ENCODE assay signal across 25 cellular contexts in genomic region chr14:89794096-89794495, GRCh38.
DNase-seq lines count a peak whose midpoint lies in the region; ATAC-seq and TF ChIP-seq lines count a peak whose summit lies in the region.
"Had no signal": no experiment of that assay in that cellular context is flagged by ENCODE, and none has a peak within 500 bp of the region (broad histone marks: within the 10 kb centered on the region; RNA-seq: fewer than 3 reads in every experiment).

No MANE protein-coding gene starts in this region.

- ATAC-seq in heart left ventricle (peak in 3 of 4 donors; percentile 50 to 65 (median 62)), upper lobe of left lung (ENCODE audit: low FRiP score in 2 of 2) (peak; percentile 40 to 77)
- ATAC-seq: activated CD8-positive, alpha-beta memory T cell treated with anti-CD3 and anti-CD28 coated beads, Interleukin-2, amount 10 ng/mL, durations not matched to agents 7 days and 5 days; activated T-cell treated with anti-CD3 and anti-CD28 coated beads, Interleukin-2, amount 50 U/mL, for 4 hours; CD8-positive, alpha-beta T cell; left lobe of liver; stimulated activated naive B cell treated with anti-CD40 and anti-IgM and Interleukin-4, amounts not matched to agents 10 μg/mL and 1 μg/mL and 100 μg/mL, for 72 hours had no signal

- H3K79me2 ChIP-seq in osteoblast (ENCODE audit: insufficient read depth, low read length) = no peaks in the 10 kb centered on the region

- H2AFZ ChIP-seq in osteoblast (ENCODE audit: low read length) = no peak overlapping the region

- no peaks in the 10 kb centered on the region for H4K20me1 ChIP-seq in osteoblast (ENCODE audit: insufficient read depth, low read length)

- H3K9me3 ChIP-seq in adrenal gland (replicated peaks in 1 of 3) (no peaks in the 10 kb centered on the region), heart left ventricle (no peaks in the 10 kb centered on the region), osteoblast (ENCODE audit: low read depth, low read length) (no peaks in the 10 kb centered on the region), upper lobe of left lung (no peaks in the 10 kb centered on the region)
- H3K9me3 ChIP-seq: BE2C, prostate gland had no signal

- whole genome bisulfite sequencing in adrenal gland, 4 donors = 27 to 46% (median 39%) methylated on average over 3 of the region's 3 CpGs
- WGBS in heart left ventricle, 4 donors = 56 to 72% (median 59%) methylated on average over 3 of the region's 3 CpGs
- 61 to 62% methylated on average over 3 of the region's 3 CpGs for WGBS in upper lobe of left lung, 2 donors

- TF ChIP-seq CTCF in adrenal gland (IDR thresholded peaks at IDR 0.05) (no peak), heart left ventricle (IDR thresholded peaks at IDR 0.05) (no peak), osteoblast (IDR thresholded peaks at IDR 0.05; ENCODE audit: extremely low read depth, low read depth, low read length) (no peak), upper lobe of left lung (IDR thresholded peaks at IDR 0.05) (no peak)

- TF ChIP-seq POLR2A in adrenal gland (IDR thresholded peaks at IDR 0.05) (no peak), heart left ventricle (IDR thresholded peaks at IDR 0.05) (no peak), upper lobe of left lung (IDR thresholded peaks at IDR 0.05) (no peak)

- H3K36me3 ChIP-seq in adrenal gland (replicated peaks in 1 of 2) (no peaks in the 10 kb centered on the region), heart left ventricle (no peaks in the 10 kb centered on the region), osteoblast (ENCODE audit: insufficient read depth, low read length) (no peaks in the 10 kb centered on the region), upper lobe of left lung (no peaks in the 10 kb centered on the region)
- H3K36me3 ChIP-seq: BE2C, prostate gland had no signal

- no peak overlapping the region for H3K4me3 ChIP-seq in adrenal gland
- H3K4me3 ChIP-seq in heart left ventricle = no peak overlapping the region
- H3K4me3 ChIP-seq in osteoblast (ENCODE audit: insufficient read depth, low read length) = no peak overlapping the region
- no peak overlapping the region for H3K4me3 ChIP-seq in upper lobe of left lung
- H3K4me3 ChIP-seq: prostate gland, SK-N-MC, skin epidermis had no signal

- peak; percentile 33 to 85 (median 61) for DNase-seq in adrenal gland
- DNase-seq in heart left ventricle = peak in 3 of 5 donors; percentile 41 to 79 (median 62)
- DNase-seq in osteoblast (ENCODE audit: insufficient read length, low spot score, missing footprints) = peak; percentile 6
- DNase-seq in upper lobe of left lung = no peak
- no peak for DNase-seq in stimulated activated CD4-positive, alpha-beta T cell treated with anti-CD3 and anti-CD28 coated beads, Interleukin-4, amount 100 ng/mL, for 4 hours
- DNase-seq in activated gamma-delta T cell (lab: John Stamatoyannopoulos, UW) = no peak
- DNase-seq in NCI-H510A (lab: John Stamatoyannopoulos, UW) = no peak
- DNase-seq: ACHN; activated CD4-positive, CD25-positive, alpha-beta regulatory T cell; activated CD8-positive, alpha-beta memory T cell treated with anti-CD3 and anti-CD28 coated beads, Interleukin-2, amount 10 ng/mL, durations not matched to agents 7 days and 5 days; activated T-cell treated with anti-CD3 and anti-CD28 coated beads, Interleukin-2, amount 50 U/mL, for 4 hours; BE2C; CD8-positive, alpha-beta T cell; dermis blood vessel endothelial cell; endodermal cell; MM.1S; NCI-H1105 treated with DMSO at 0.1 percent for 48 hours; NCI-H2029; NCI-H526 treated with DMSO at 0.1 percent for 48 hours; NK-92 treated with Interleukin-12 subunit alpha and Interleukin-12 subunit beta, amount 100 ng/mL, for 24 hours; stimulated activated naive B cell treated with anti-CD40 and anti-IgM and Interleukin-4, amounts not matched to agents 10 μg/mL and 1 μg/mL and 100 μg/mL, for 72 hours had no signal

- H3K4me1 ChIP-seq in adrenal gland (replicated peaks in 1 of 2) (peaks cover 3 to 5% of the 10 kb centered on the region in 2 donors), heart left ventricle (peaks cover 0 to 8% (median 0%) of the 10 kb centered on the region in 12 donors), osteoblast (ENCODE audit: insufficient read depth, low read length) (peaks cover 10% of the 10 kb centered on the region), upper lobe of left lung (peaks cover 0 to 3% (median 0%) of the 10 kb centered on the region in 4 donors)
- H3K4me1 ChIP-seq: BE2C, prostate gland had no signal

- no peak for TF ChIP-seq EP300 in upper lobe of left lung (IDR thresholded peaks at IDR 0.05)

- H3K27me3 ChIP-seq in adrenal gland (no peaks in the 10 kb centered on the region), heart left ventricle (no peaks in the 10 kb centered on the region), osteoblast (ENCODE audit: insufficient read depth, low read length) (no peaks in the 10 kb centered on the region), upper lobe of left lung (no peaks in the 10 kb centered on the region)
- H3K27me3 ChIP-seq: BE2C had no signal

- H3K4me2 ChIP-seq in osteoblast (ENCODE audit: insufficient read depth, low read length) = no peak overlapping the region

- intact Hi-C loops in adrenal gland (cut with DNase I) (no loop called here), heart left ventricle (cut with DNase I) (no loop called here)

- H3K27ac ChIP-seq in adrenal gland (no peak overlapping the region), heart left ventricle (peak overlapping the region in 3 of 12 donors; percentile 19 to 63 (median 53)), osteoblast (ENCODE audit: low read depth, low read length) (no peak overlapping the region), upper lobe of left lung (no peak overlapping the region)
- H3K27ac ChIP-seq: prostate gland, SK-N-MC had no signal

Comparison
In these comparisons a context has a peak if more than half of its experiments do, and no peak if none do; other contexts are left out.
1. DNase-seq: peak in adrenal gland (7 of 7), heart left ventricle (3 of 5) and osteoblast (single experiment); none in upper lobe of left lung (0 of 2), stimulated activated CD4-positive, alpha-beta T cell treated with anti-CD3 and anti-CD28 coated beads, Interleukin-4, amount 100 ng/mL, for 4 hours (0 of 2), activated gamma-delta T cell (single experiment) and NCI-H510A (single experiment).